Comparison of ENCODE assay signal across 16 cellular contexts in the genomic region with DNA sequence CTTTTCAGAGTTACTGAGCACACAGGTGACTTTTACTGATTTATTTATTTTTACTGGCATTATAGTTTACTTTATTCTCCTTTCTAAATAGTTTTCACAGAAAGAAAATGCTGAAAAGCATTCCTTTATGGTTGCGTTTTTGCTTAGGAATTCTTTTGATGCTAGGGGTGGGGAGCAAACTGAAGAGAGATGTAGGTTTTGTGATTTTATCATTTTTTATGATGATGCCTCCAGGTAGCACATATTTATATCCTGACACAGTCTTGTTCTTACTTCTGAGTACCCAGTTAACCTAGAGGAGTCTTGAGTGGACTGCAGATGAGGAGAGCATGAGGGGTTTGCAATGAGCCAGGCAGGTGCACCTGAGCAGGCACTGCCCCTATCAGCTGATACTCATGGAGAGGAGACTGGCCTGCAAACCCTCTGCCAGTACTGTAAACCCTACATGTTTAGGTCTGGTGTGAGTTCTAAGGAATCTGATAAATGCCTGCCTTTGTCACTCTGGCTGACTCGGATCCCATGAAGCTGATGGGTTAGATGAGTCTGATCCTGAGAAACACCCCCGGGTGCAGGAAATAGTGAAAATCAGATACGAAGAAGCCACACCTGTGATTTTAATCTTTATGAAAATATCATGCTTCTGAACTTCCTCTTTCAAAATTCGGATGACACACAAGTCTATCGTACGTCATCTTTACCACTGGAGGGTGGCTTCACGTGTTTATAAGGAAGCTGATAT.
A peak's percentile ranks its signal among the peaks of the same experiment; 100 is the strongest.
DNase-seq lines count a peak whose midpoint lies in the region; ATAC-seq and TF ChIP-seq lines count a peak whose summit lies in the region.
"Had no signal": no experiment of that assay in that cellular context is flagged by ENCODE, and none has a peak within 500 bp of the region (broad histone marks: within the 10 kb centered on the region; RNA-seq: fewer than 3 reads in every experiment).

No MANE protein-coding gene starts in this region.

- H4K91ac ChIP-seq in H9 (ENCODE audit: insufficient read length, low read depth, low read length), result no peak overlapping the region

- H3K4me1 ChIP-seq in H9 (ENCODE audit: insufficient read depth, low read length), result no peaks in the 10 kb centered on the region; the same call in 1 of the 2 replicates
- H3K4me1 ChIP-seq in naive thymus-derived CD4-positive, alpha-beta T cell (ENCODE audit: control insufficient read depth in 2 of 2, insufficient read depth in 2 of 2, low read length in 2 of 2), result peaks cover 3 to 5% of the 10 kb centered on the region in 2 donors
- H3K4me1 ChIP-seq: upper lobe of right lung had no signal

- no peak overlapping the region for H3K4ac ChIP-seq in H9 (ENCODE audit: low read depth, low read length)

- POLR2A ChIA-PET in WTC11 (lab: Charles Lee), result no interaction called here
- POLR2A ChIA-PET in naive thymus-derived CD4-positive, alpha-beta T cell (lab: Charles Lee), result interaction anchor here (1.0 kb wide), 1 partner anchor 231 kb away, joined by 3 read pairs; no protein-coding TSS in a partner anchor

- H4K8ac ChIP-seq in H9 (replicated peaks; ENCODE audit: insufficient read length, low read depth, low read length), result no peak overlapping the region

- no peak overlapping the region for H2BK5ac ChIP-seq in H9 (ENCODE audit: insufficient read length, low read length)

- no CpG with 5 or more reads among the region's 8 CpGs for WGBS in H9 (ENCODE audit: extremely low coverage, insufficient read length, low lambda C conversion rate)

- H3K14ac ChIP-seq in H9 (ENCODE audit: insufficient read depth, low read length), result no peak overlapping the region

- peak; percentile 58 for DNase-seq in activated CD8-positive, alpha-beta memory T cell treated with anti-CD3 and anti-CD28 coated beads, Interleukin-2, amount 50 U/mL, for 48 hours
- no peak for DNase-seq in activated CD8-positive, alpha-beta memory T cell treated with anti-CD3 and anti-CD28 coated beads, Interleukin-2, amount 50 U/mL, for 4 hours
- DNase-seq in H9 (no peak), WTC11 (ENCODE audit: low spot score) (no peak), SK-N-DZ (ENCODE audit: low spot score) (no peak), NCI-H128 (lab: John Stamatoyannopoulos, UW; ENCODE audit: unreplicated experiment) (no peak)
- DNase-seq in naive thymus-derived CD4-positive, alpha-beta T cell, result peak in 5 of 9 donors; percentile 5 to 57 (median 38)
- DNase-seq: activated naive CD8-positive, alpha-beta T cell treated with anti-CD3 and anti-CD28 coated beads, Interleukin-2, amount 10 ng/mL, durations not matched to agents 7 days and 5 days; esophagus squamous epithelium; NCI-H1105; NCI-H524; Right ventricle myocardium superior had no signal

- H3K4me3 ChIP-seq in naive thymus-derived CD4-positive, alpha-beta T cell (ENCODE audit: low read length), result no peak overlapping the region
- H3K4me3 ChIP-seq: esophagus squamous epithelium, GM23338, smooth muscle cell, upper lobe of right lung had no signal

- H3K79me2 ChIP-seq in H9 (ENCODE audit: insufficient read depth, low read length), result no peaks in the 10 kb centered on the region

- no peaks in the 10 kb centered on the region for H3K9me3 ChIP-seq in H9 (ENCODE audit: control insufficient read depth, low read depth, low read length)
- no peaks in the 10 kb centered on the region for H3K9me3 ChIP-seq in naive thymus-derived CD4-positive, alpha-beta T cell (ENCODE audit: control insufficient read depth in 2 of 3, low read length in 3 of 3)
- H3K9me3 ChIP-seq: esophagus squamous epithelium, upper lobe of right lung had no signal

- peaks cover 47 to 48% of the 10 kb centered on the region in 2 experiments for H3K4me1 Mint-ChIP-seq in H9
- peaks cover 43% of the 10 kb centered on the region for H3K4me1 Mint-ChIP-seq in WTC11
- H3K4me1 Mint-ChIP-seq in naive thymus-derived CD4-positive, alpha-beta T cell, result peaks cover 4 to 24% (median 15%) of the 10 kb centered on the region in 7 donors
- H3K4me1 Mint-ChIP-seq: activated naive CD8-positive, alpha-beta T cell treated with anti-CD3 and anti-CD28 coated beads, Interleukin-2, amount 10 ng/mL, durations not matched to agents 7 days and 5 days had no signal

- TF ChIP-seq CTCF in H9 (conservative IDR thresholded peaks at IDR 0.05) (no peak), WTC11 (IDR thresholded peaks at IDR 0.05) (no peak)

- no peaks in the 10 kb centered on the region for H3K36me3 ChIP-seq in naive thymus-derived CD4-positive, alpha-beta T cell (ENCODE audit: control insufficient read depth in 2 of 3, insufficient read depth in 3 of 3, low read length in 3 of 3)
- H3K36me3 ChIP-seq: esophagus squamous epithelium, upper lobe of right lung had no signal

- no peak overlapping the region for H4K5ac ChIP-seq in H9 (ENCODE audit: insufficient read length, low read depth, low read length)

- TF ChIP-seq POLR2A in GM18505 (IDR thresholded peaks at IDR 0.05; ENCODE audit: borderline replicate concordance, extremely low read depth, insufficient read depth, insufficient read length), result no peak

- H3K36me3 Mint-ChIP-seq in H9 (ENCODE audit: insufficient read depth in 1 of 3, low read depth in 3 of 3) (no peaks in the 10 kb centered on the region), WTC11 (no peaks in the 10 kb centered on the region)
- no peaks in the 10 kb centered on the region for H3K36me3 Mint-ChIP-seq in naive thymus-derived CD4-positive, alpha-beta T cell
- H3K36me3 Mint-ChIP-seq: activated naive CD8-positive, alpha-beta T cell treated with anti-CD3 and anti-CD28 coated beads, Interleukin-2, amount 10 ng/mL, durations not matched to agents 7 days and 5 days had no signal

- H3K9me3 Mint-ChIP-seq in H9 (no peaks in the 10 kb centered on the region), WTC11 (no peaks in the 10 kb centered on the region)
- peaks cover 0 to 5% (median 0%) of the 10 kb centered on the region in 11 donors for H3K9me3 Mint-ChIP-seq in naive thymus-derived CD4-positive, alpha-beta T cell
- H3K9me3 Mint-ChIP-seq: activated naive CD8-positive, alpha-beta T cell treated with anti-CD3 and anti-CD28 coated beads, Interleukin-2, amount 10 ng/mL, durations not matched to agents 7 days and 5 days; GM23338 had no signal

- no peak overlapping the region for H3K18ac ChIP-seq in H9 (ENCODE audit: insufficient read length, low read depth, low read length)

- H3K27ac Mint-ChIP-seq in H9 (peak overlapping the region in 2 of 3 experiments; percentile 29 to 95; a peak in 2 of 7 replicates), WTC11 (peak overlapping the region; percentile 42; the same call in 1 of the 2 replicates)
- peak overlapping the region in 7 of 9 donors; percentile 19 to 77 (median 42) for H3K27ac Mint-ChIP-seq in naive thymus-derived CD4-positive, alpha-beta T cell
- H3K27ac Mint-ChIP-seq: activated naive CD8-positive, alpha-beta T cell treated with anti-CD3 and anti-CD28 coated beads, Interleukin-2, amount 10 ng/mL, durations not matched to agents 7 days and 5 days; GM23338 had no signal

- H4K20me1 ChIP-seq in H9 (ENCODE audit: control insufficient read depth, insufficient read depth, insufficient read length), result no peaks in the 10 kb centered on the region

- H3K23me2 ChIP-seq in H9 (ENCODE audit: insufficient read length, low read depth, low read length, poor library complexity, severe bottlenecking), result no peaks in the 10 kb centered on the region

- no peak overlapping the region for H3K4me2 ChIP-seq in H9 (ENCODE audit: insufficient read depth, insufficient read length, low read length)
- H3K4me2 ChIP-seq: GM23338, smooth muscle cell had no signal

- H3K9ac ChIP-seq in H9 (ENCODE audit: extremely low read depth, insufficient read length, low read length), result no peak overlapping the region

- H2BK12ac ChIP-seq in H9 (ENCODE audit: insufficient read length, low read depth, low read length), result no peak overlapping the region

- no peak overlapping the region for H3K27ac ChIP-seq in H9 (ENCODE audit: insufficient read length, low read depth, low read length)
- no peak overlapping the region for H3K27ac ChIP-seq in naive thymus-derived CD4-positive, alpha-beta T cell (ENCODE audit: low read depth, low read length)
- H3K27ac ChIP-seq: upper lobe of right lung had no signal

- H3K27me3 ChIP-seq in H9 (ENCODE audit: insufficient read depth, low read length), result no peaks in the 10 kb centered on the region
- H3K27me3 ChIP-seq in naive thymus-derived CD4-positive, alpha-beta T cell (ENCODE audit: control insufficient read depth in 2 of 2, insufficient read depth in 2 of 2, low read length in 2 of 2), result no peaks in the 10 kb centered on the region

- no peak overlapping the region for H2AK5ac ChIP-seq in H9 (ENCODE audit: insufficient read length, low read length)

- no peaks in the 10 kb centered on the region for H3K79me1 ChIP-seq in H9 (ENCODE audit: insufficient read depth, low read depth, low read length, poor library complexity, severe bottlenecking)

- CTCF ChIA-PET in WTC11 (lab: Charles Lee), result interaction anchor here (0.8 to 4.6 kb wide), 6 partner anchors 10 to 378 kb away, joined by 3 to 58 read pairs (median 4); a partner anchor contains a TSS
- CTCF ChIA-PET in naive thymus-derived CD4-positive, alpha-beta T cell (lab: Charles Lee), result interaction anchor here (0.6 to 0.8 kb wide), 2 partner anchors 10 to 1004 kb away, joined by 3 to 6 read pairs; no protein-coding TSS in a partner anchor

- ATAC-seq in WTC11 (no peak), GM18505 (IDR thresholded peaks at IDR 0.05; ENCODE audit: unreplicated experiment) (no peak)
- ATAC-seq in naive thymus-derived CD4-positive, alpha-beta T cell, result peak; percentile 73
- ATAC-seq: upper lobe of right lung had no signal

- intact Hi-C loops in naive thymus-derived CD4-positive, alpha-beta T cell (cut with micrococcal nuclease), result no loop called here

- H3K27me3 Mint-ChIP-seq in H9 (ENCODE audit: low read depth) (peaks cover 1% of the 10 kb centered on the region; the same call in 1 of the 2 replicates), WTC11 (ENCODE audit: low read depth) (no peaks in the 10 kb centered on the region)
- H3K27me3 Mint-ChIP-seq in naive thymus-derived CD4-positive, alpha-beta T cell, result peaks cover 0 to 16% (median 0%) of the 10 kb centered on the region in 5 donors

- no peak overlapping the region for H3K4me3 Mint-ChIP-seq in H9
- no peak overlapping the region for H3K4me3 Mint-ChIP-seq in WTC11
- peak overlapping the region in 6 of 10 donors; percentile 14 to 62 (median 38) for H3K4me3 Mint-ChIP-seq in naive thymus-derived CD4-positive, alpha-beta T cell
- H3K4me3 Mint-ChIP-seq: activated naive CD8-positive, alpha-beta T cell treated with anti-CD3 and anti-CD28 coated beads, Interleukin-2, amount 10 ng/mL, durations not matched to agents 7 days and 5 days; GM23338 had no signal

- H2AFZ ChIP-seq in H9 (ENCODE audit: low read length), result no peak overlapping the region

- H3K56ac ChIP-seq in H9 (ENCODE audit: insufficient read length, low read depth, low read length), result no peak overlapping the region

- H2BK120ac ChIP-seq in H9 (ENCODE audit: low read depth, low read length, poor library complexity, severe bottlenecking), result no peak overlapping the region

- no peak overlapping the region for H3K23ac ChIP-seq in H9 (ENCODE audit: insufficient read length, low read depth, low read length)

- no peak overlapping the region for H3T11ph ChIP-seq in H9 (ENCODE audit: low read length)

- no peak overlapping the region for H2BK15ac ChIP-seq in H9 (ENCODE audit: low read depth, low read length)

- no peak overlapping the region for H2BK20ac ChIP-seq in H9 (ENCODE audit: low read depth, low read length, poor library complexity, severe bottlenecking)

TF ChIP-seq in WTC11, 78 proteins besides CTCF, POLR2A, EP300 and RAD21 (continues in another document):
- TF ChIP-seq ELF4 (CRISPR knock-in tag; IDR thresholded peaks at IDR 0.05; ENCODE audit: low read depth), result no peak

Comparison
In these comparisons a context has a peak if more than half of its experiments do, and no peak if none do; other contexts are left out.
1. DNase-seq: peak in activated CD8-positive, alpha-beta memory T cell treated with anti-CD3 and anti-CD28 coated beads, Interleukin-2, amount 50 U/mL, for 48 hours (single experiment) and naive thymus-derived CD4-positive, alpha-beta T cell (5 of 9); none in activated CD8-positive, alpha-beta memory T cell treated with anti-CD3 and anti-CD28 coated beads, Interleukin-2, amount 50 U/mL, for 4 hours (single experiment), H9 (single experiment), WTC11 (single experiment), SK-N-DZ (single experiment) and NCI-H128 (single experiment).
2. H3K4me3 Mint-ChIP-seq: peak in naive thymus-derived CD4-positive, alpha-beta T cell (6 of 10); none in H9 (0 of 2) and WTC11 (single experiment).
3. Peak in every context shown above with its lines, with median percentiles within 50 percentile points of each other: H3K27ac Mint-ChIP-seq.